In genomic region chr16:67537636-67538591, GRCh38 we compare ENCODE assay signal across 8 cellular contexts. TPM values are rescaled to one million over a fixed set of nuclear protein-coding genes. Genes with fewer than 3 reads are reported as not detected.
DNase-seq lines count a peak whose midpoint lies in the region; ATAC-seq and TF ChIP-seq lines count a peak whose summit lies in the region.

No MANE protein-coding gene starts in this region.

- peak overlapping the region; percentile 6 to 63 (median 29) for H3K4me3 ChIP-seq in thyroid gland (replicated peaks in 1 of 3)

- TF ChIP-seq POLR2A in erythroblast (IDR thresholded peaks at IDR 0.05; ENCODE audit: low read length) (no peak), thyroid gland (IDR thresholded peaks at IDR 0.05) (peak in 1 of 2 donors; percentile 5)

- peak; percentile 61 for DNase-seq in activated CD8-positive, alpha-beta memory T cell treated with anti-CD3 and anti-CD28 coated beads, Interleukin-2, amount 50 U/mL, for 4 hours
- DNase-seq in erythroblast (lab: John Stamatoyannopoulos, UW): peak; percentile 57 to 61
- DNase-seq in naive B cell: peak; percentile 75
- DNase-seq in thyroid gland: peak; percentile 65 to 79

- no peaks in the 10 kb centered on the region for H3K9me3 ChIP-seq in ES-I3 (ENCODE audit: control insufficient read depth, insufficient read depth, low read length)
- H3K9me3 ChIP-seq in thyroid gland: no peaks in the 10 kb centered on the region

- peak overlapping the region; percentile 75 to 94 (median 88) for H3K4me3 Mint-ChIP-seq in naive B cell

- H3K9ac ChIP-seq in ES-I3 (ENCODE audit: low read depth, low read length): peak overlapping the region; percentile 89

- no peak for TF ChIP-seq CTCF in thyroid gland (IDR thresholded peaks at IDR 0.05)

- H3K4me1 ChIP-seq in ES-I3 (ENCODE audit: insufficient read depth, low read length) (peaks cover 9% of the 10 kb centered on the region; the same call in 1 of the 2 replicates), thyroid gland (peaks cover 27 to 48% of the 10 kb centered on the region in 2 donors)

- peak overlapping the region; percentile 20 to 98 (median 90) for H3K27ac Mint-ChIP-seq in naive B cell

- ATAC-seq in HG03460 (IDR thresholded peaks at IDR 0.05; ENCODE audit: unreplicated experiment) (peak; percentile 41), naive B cell (ENCODE audit: low read depth in 2 of 2) (peak; percentile 61 to 65), HG03469 (IDR thresholded peaks at IDR 0.05; ENCODE audit: unreplicated experiment) (no peak), GM19467 (IDR thresholded peaks at IDR 0.05; ENCODE audit: unreplicated experiment) (no peak)

- no peaks in the 10 kb centered on the region for H3K27me3 Mint-ChIP-seq in naive B cell

- WGBS in thyroid gland, 2 donors: no CpG with 5 or more reads among the region's 97 CpGs

- peaks cover 70 to 82% (median 79%) of the 10 kb centered on the region in 3 donors for H3K4me1 Mint-ChIP-seq in naive B cell

- H3K36me3 Mint-ChIP-seq in naive B cell: peaks cover 5 to 20% of the 10 kb centered on the region in 2 donors

- no peaks in the 10 kb centered on the region for H3K9me3 Mint-ChIP-seq in naive B cell

- peak overlapping the region; percentile 49 to 91 (median 78) for H3K27ac ChIP-seq in thyroid gland

- intact Hi-C loops in thyroid gland (cut with DNase I): no loop called here

- H3K36me3 ChIP-seq in ES-I3 (ENCODE audit: insufficient read depth, low read length) (peaks cover 5% of the 10 kb centered on the region; the same call in 1 of the 2 replicates), thyroid gland (peaks cover 17 to 22% of the 10 kb centered on the region in 2 donors)

- H3K27me3 ChIP-seq in thyroid gland: no peaks in the 10 kb centered on the region

RNA-seq across cellular contexts. Expression of gene RIPOR1, which starts 9.3 kb away (rescaled TPM):
- 10 to 100 TPM in 5 of 6 donors, 1 to 10 TPM in 1; 3.4 to 34.5 (median 16.5) TPM for polyA plus RNA-seq in naive B cell (ENCODE audit: low read depth in 6 of 6)
- 10 to 100 TPM; 21.3 to 57.1 (median 41.2) TPM for total RNA-seq in thyroid gland

RNA-seq across cellular contexts. Expression of gene CTCF, which starts 24.4 kb away (rescaled TPM):
- polyA plus RNA-seq in naive B cell (ENCODE audit: low read depth in 6 of 6): 10 to 100 TPM; 40.2 to 93.3 (median 67.8) TPM
- total RNA-seq in thyroid gland: 10 to 100 TPM; 37.2 to 52.1 (median 47.2) TPM

RNA-seq across cellular contexts. Expression of gene AGRP, which starts 54.6 kb away (rescaled TPM):
- polyA plus RNA-seq in naive B cell (ENCODE audit: low read depth in 6 of 6): not detected
- total RNA-seq in thyroid gland: not detected

RNA-seq across cellular contexts. Expression of gene ATP6V0D1, which starts 57.0 kb away (rescaled TPM):
- 100 to 1,000 TPM; 136 to 255 (median 157) TPM for polyA plus RNA-seq in naive B cell (ENCODE audit: low read depth in 6 of 6)
- total RNA-seq in thyroid gland: 100 to 1,000 TPM; 110 to 238 (median 142) TPM

Comparison
In these comparisons a context has a peak if more than half of its experiments do, and no peak if none do; other contexts are left out.
1. ATAC-seq: peak in HG03460 (single experiment) and naive B cell (2 of 2); none in HG03469 (single experiment) and GM19467 (single experiment).
2. Peak in every context shown above with its lines, with median percentiles within 50 percentile points of each other: DNase-seq.